8 cellular contexts compared by ENCODE assay signal in the genomic region with DNA sequence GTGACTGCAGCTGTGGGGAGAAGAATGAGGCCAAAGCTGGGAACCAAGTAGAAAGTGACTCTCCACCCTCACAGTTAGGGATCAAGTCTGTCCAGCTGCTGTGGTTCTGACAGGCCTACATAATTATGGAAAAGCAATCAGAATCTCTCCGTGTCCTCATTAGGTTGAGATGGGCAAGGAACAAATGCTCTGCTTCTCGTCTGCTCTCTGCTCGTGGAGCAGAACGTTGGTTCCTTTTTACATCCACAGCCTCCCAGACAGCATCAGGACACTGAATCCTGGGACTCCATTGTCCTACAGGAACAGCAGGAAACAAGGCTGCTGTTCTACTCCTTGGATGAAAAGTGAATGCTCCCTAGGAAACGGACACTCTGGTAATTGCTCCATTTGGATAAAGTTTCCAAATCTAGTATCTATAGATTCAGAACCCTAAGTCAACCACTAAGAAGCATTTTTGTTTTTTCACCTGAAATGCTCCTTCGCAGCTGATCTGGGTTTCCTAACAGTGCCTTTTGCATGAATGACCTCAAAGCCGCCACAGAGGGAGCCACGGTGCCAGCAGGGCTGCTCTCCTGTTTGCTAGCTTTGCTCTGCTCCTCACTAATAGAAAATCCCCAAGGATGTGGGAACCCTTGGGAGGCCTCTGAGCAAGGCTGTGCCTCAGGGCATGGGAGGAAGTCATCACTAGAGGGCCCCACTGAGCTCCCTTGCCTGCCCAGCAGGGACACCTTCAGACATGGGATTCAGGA.
DNase-seq lines count a peak whose midpoint lies in the region; ATAC-seq and TF ChIP-seq lines count a peak whose summit lies in the region.

No MANE protein-coding gene starts in this region.

- H3K4me3 ChIP-seq in H7 (ENCODE audit: insufficient read depth, low read depth, low read length) (no peak overlapping the region), brain microvascular endothelial cell (ENCODE audit: low read depth, low read length) (no peak overlapping the region), kidney epithelial cell (ENCODE audit: low read depth, low read length) (no peak overlapping the region)

- H3K36me3 ChIP-seq in H7 (replicated peaks; ENCODE audit: control insufficient read depth, insufficient read depth, low read length) (no peaks in the 10 kb centered on the region), brain microvascular endothelial cell (replicated peaks) (no peaks in the 10 kb centered on the region), kidney epithelial cell (ENCODE audit: control insufficient read depth, insufficient read depth, low read length) (no peaks in the 10 kb centered on the region)

- no peak overlapping the region for H3K27ac ChIP-seq in C4-2B
- H3K27ac ChIP-seq in brain microvascular endothelial cell, result no peak overlapping the region

- no peaks in the 10 kb centered on the region for H3K27me3 ChIP-seq in H7 (ENCODE audit: control insufficient read depth, insufficient read depth, low read length)
- H3K27me3 ChIP-seq in brain microvascular endothelial cell (replicated peaks), result no peaks in the 10 kb centered on the region
- H3K27me3 ChIP-seq in kidney epithelial cell (ENCODE audit: control insufficient read depth, insufficient read depth, low read length), result no peaks in the 10 kb centered on the region

- in situ Hi-C loops in brain microvascular endothelial cell (cut with HindIII; ENCODE audit: low pct_ligation_motif_present, low sequenced_read_pairs), result loop anchor here (25.0 kb wide), 1 partner anchor 238 kb away; no protein-coding TSS in a partner anchor

- TF ChIP-seq CTCF in C4-2B (conservative IDR thresholded peaks at IDR 0.05), result peak; percentile 89
- TF ChIP-seq CTCF in brain microvascular endothelial cell (IDR thresholded peaks at IDR 0.05; ENCODE audit: low read depth, low read length, missing control alignments), result peak; percentile 80
- peak; percentile 82 for TF ChIP-seq CTCF in kidney epithelial cell (IDR thresholded peaks at IDR 0.05; ENCODE audit: insufficient read depth, low read length, poor library complexity, severe bottlenecking)

- ATAC-seq in GM21723 (IDR thresholded peaks at IDR 0.05; ENCODE audit: unreplicated experiment) (no peak), HG03442 (IDR thresholded peaks at IDR 0.05; ENCODE audit: unreplicated experiment) (no peak)

- DNase-seq in H7 (peak; percentile 72), NCI-H524 (lab: John Stamatoyannopoulos, UW) (peak; percentile 91 to 98), brain microvascular endothelial cell (peak; percentile 63), kidney epithelial cell (ENCODE audit: low read depth) (peak; percentile 37), stromal cell of bone marrow (ENCODE audit: low read depth) (peak; percentile 7)

Comparison
In these comparisons a context has a peak if more than half of its experiments do, and no peak if none do; other contexts are left out.
1. DNase-seq: peak in every context shown above with its lines; median percentile 94 in NCI-H524; 72 in H7; 63 in brain microvascular endothelial cell; 37 in kidney epithelial cell; 7 in stromal cell of bone marrow.